9 cellular contexts compared by ENCODE assay signal in the genomic region with DNA sequence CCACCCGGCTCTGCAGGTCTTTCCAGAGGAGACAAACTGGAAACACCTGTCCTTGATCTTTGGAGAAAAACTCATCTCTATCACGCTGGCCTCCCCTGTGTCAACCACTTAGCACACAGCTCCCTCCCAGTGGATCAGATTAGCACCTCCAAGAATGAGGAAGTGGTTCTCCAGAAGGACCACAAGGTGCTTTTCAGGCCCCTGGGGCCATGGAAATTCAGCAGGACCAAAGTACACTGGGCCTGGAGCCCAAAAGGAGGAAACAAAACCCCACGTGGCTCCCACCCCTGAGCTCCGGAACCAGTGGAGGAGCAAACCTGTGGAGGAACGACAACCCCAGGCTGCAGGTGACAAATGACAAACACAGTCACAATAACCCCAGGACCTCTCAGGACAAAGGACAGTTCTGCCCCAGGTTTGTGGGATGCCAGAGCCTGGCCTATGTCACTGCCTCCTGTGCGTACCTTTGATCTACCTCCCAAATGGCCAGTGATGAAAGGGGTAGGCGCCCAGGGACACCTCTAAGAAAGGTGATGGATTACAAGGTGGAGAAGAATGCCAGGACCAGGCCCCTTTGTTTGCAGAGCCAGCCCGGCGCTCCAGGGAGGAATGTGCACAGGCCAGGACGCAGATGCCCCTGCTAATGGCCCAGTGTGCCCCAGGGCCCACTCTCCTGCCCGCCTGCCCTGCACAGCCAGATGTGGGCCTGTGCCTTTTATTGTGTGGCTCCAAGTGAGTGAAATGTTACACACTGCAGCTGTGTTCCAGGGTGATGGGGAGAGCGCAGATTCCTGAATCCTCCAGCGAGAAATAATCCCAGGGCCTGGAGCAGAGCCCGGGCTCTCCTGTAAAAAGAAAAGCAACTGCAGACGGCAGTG. TPM values are rescaled to one million over a fixed set of nuclear protein-coding genes. Genes with fewer than 3 reads are reported as not detected.
DNase-seq lines count a peak whose midpoint lies in the region; ATAC-seq, FAIRE-seq and TF ChIP-seq lines count a peak whose summit lies in the region.
"Had no signal": no experiment of that assay in that cellular context is flagged by ENCODE, and none has a peak within 500 bp of the region (broad histone marks: within the 10 kb centered on the region; RNA-seq: fewer than 3 reads in every experiment).

No MANE protein-coding gene starts in this region.

- BruUV-seq in Panc1 (replicated peaks; lab: Mats Ljungman, UMichigan), result no TSS peak

- peak; percentile 23 for FAIRE-seq in GM12891 (lab: Jason Lieb, UNC)
- FAIRE-seq: endothelial cell of umbilical vein had no signal

- no peak for TF ChIP-seq POLR2A in GM12891 (IDR thresholded peaks at IDR 0.05; ENCODE audit: low read depth, low read length)

- peak overlapping the region; percentile 100 for H3K27ac ChIP-seq in Panc1 (ENCODE audit: low read length)

- no peak for DNase-seq in GM12891 (ENCODE audit: insufficient read length, low spot score)
- no peak for DNase-seq in Panc1 (ENCODE audit: low read depth, low spot score)
- DNase-seq in fibroblast of villous mesenchyme (ENCODE audit: low read depth), result peak; percentile 94
- peak; percentile 92 for DNase-seq in renal cortical epithelial cell (ENCODE audit: low read depth)
- no peak for DNase-seq in cerebellum (ENCODE audit: low spot score)
- DNase-seq in NCI-H2081 (lab: John Stamatoyannopoulos, UW), result no peak
- no peak for DNase-seq in activated T-cell treated with anti-CD3 and anti-CD28 coated beads, Interleukin-2, amount 50 U/mL, for 1 hour

- peaks cover 89% of the 10 kb centered on the region for H3K4me1 ChIP-seq in Panc1 (ENCODE audit: control insufficient read depth, insufficient read depth, low read length)

- H3K27me3 ChIP-seq in Panc1 (ENCODE audit: control insufficient read depth, insufficient read depth, low read length), result no peaks in the 10 kb centered on the region

- H3K4me3 ChIP-seq in Panc1 (ENCODE audit: low read depth in 2 of 2, low read length in 2 of 2) (peak overlapping the region in 1 of 2 experiments; percentile 34; a peak in 2 of 4 replicates), fibroblast of villous mesenchyme (ENCODE audit: low read depth, low read length) (peak overlapping the region; percentile 32)

- intact Hi-C loops in Panc1 (cut with micrococcal nuclease; ENCODE audit: unreplicated experiment), result loop anchor here (5.0 to 10.0 kb wide), 3 partner anchors 61 to 509 kb away; a partner anchor contains a TSS

- POLR2A ChIA-PET in Panc1 (lab: Charles Lee), result interaction anchor here (0.8 to 1.4 kb wide), 4 partner anchors 10 to 210 kb away, joined by 3 to 5 read pairs (median 4); no protein-coding TSS in a partner anchor

- H3K9me3 ChIP-seq in Panc1 (ENCODE audit: control insufficient read depth, insufficient read depth, low read depth, low read length), result no peaks in the 10 kb centered on the region

- in situ Hi-C loops in Panc1 (cut with HindIII; ENCODE audit: low pct_unique_long_range_greater_than_20kb, low sequenced_read_pairs), result no loop called here

- TF ChIP-seq CTCF in Panc1 (IDR thresholded peaks at IDR 0.05), result no peak
- no peak for TF ChIP-seq CTCF in fibroblast of villous mesenchyme (IDR thresholded peaks at IDR 0.05; ENCODE audit: insufficient read depth, low read depth, low read length)

- CTCF ChIA-PET in Panc1 (lab: Charles Lee), result no interaction called here

- H3K36me3 ChIP-seq in Panc1 (ENCODE audit: control insufficient read depth, insufficient read depth, low read length), result peaks cover 12% of the 10 kb centered on the region; the same call in 1 of the 2 replicates

- peak; percentile 15 for ATAC-seq in Panc1
- no peak for ATAC-seq in HG03469 (IDR thresholded peaks at IDR 0.05; ENCODE audit: unreplicated experiment)

TF ChIP-seq in GM12891, 5 proteins besides CTCF, POLR2A, EP300 and RAD21:
- no peak for TF ChIP-seq POU2F2 (IDR thresholded peaks at IDR 0.05; ENCODE audit: low read depth, low read length)
- no peak for TF ChIP-seq POLR2AphosphoS5 (IDR thresholded peaks at IDR 0.05; ENCODE audit: low read depth, low read length)
- peak; percentile 94 for TF ChIP-seq SPI1 (IDR thresholded peaks at IDR 0.05; ENCODE audit: low read depth, low read length)
- TF ChIP-seq PAX5 (IDR thresholded peaks at IDR 0.05; ENCODE audit: insufficient read depth, low read length, severe bottlenecking), result no peak

RNA-seq across cellular contexts. Expression of a gene that starts 5.6 kb away (rescaled TPM):
- polyA plus RNA-seq in GM12891 (2012; ENCODE audit: low read depth, missing spikeins), result 3.1 TPM
- total RNA-seq in Panc1 (2021; ENCODE audit: unreplicated experiment) (533 TPM), fibroblast of villous mesenchyme (120 and 202 TPM in 2 replicates), renal cortical epithelial cell (30.4 and 210 TPM in 2 replicates), cerebellum (37.5 TPM)
- 322 TPM for polyA plus RNA-seq in Panc1 (2012; ENCODE audit: insufficient read length)

Comparison
In these comparisons a context has a peak if more than half of its experiments do, and no peak if none do; other contexts are left out.
1. DNase-seq: peak in fibroblast of villous mesenchyme (single experiment) and renal cortical epithelial cell (single experiment); none in GM12891 (single experiment), Panc1 (single experiment), cerebellum (single experiment), NCI-H2081 (0 of 2) and activated T-cell treated with anti-CD3 and anti-CD28 coated beads, Interleukin-2, amount 50 U/mL, for 1 hour (single experiment).